ENCODE assay signal across 1 cellular context in the genomic region with DNA sequence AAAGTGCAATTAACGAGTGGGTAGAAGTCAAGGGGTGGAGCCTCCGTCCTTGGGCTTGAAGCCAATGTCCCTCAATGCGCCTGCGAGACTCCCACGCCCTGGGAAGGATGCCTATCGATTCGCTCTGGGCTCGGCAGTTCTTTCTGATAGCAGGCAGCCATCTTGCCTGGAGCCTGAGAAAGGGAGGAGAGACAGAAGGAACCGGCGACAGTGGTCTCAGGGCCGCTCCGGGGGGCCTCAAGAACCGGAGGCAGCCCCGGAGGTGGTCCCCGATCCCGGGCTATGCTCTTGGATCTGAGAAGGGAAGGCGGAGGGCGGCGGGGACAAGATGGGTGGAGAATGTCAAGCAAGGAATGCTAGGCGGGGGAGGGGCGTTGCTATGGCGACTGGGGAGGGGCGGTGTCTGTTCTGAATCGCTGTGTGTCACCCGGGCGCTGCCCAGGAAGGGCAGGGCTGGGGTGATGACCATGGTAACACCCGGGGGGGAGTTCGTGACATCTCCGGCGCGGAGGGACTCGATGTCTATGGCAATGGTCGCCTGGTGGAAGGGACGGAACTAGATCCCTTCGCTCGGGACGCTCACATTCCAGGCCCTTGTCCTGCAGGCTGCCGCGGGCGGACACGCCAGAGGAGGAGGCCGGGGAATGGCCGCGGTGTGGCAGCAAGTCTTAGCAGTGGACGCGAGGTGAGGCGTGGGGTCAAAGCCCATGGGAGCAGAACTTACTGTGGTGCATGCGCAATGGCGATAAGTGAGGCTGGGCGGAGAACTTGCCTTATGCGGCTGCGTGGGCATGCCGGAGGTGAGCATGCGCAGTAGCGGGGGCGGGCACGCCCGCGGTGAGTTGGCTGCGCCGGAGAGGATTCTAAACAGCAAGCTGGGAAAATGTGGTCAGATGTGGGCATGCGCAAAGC.
TF ChIP-seq lines count a peak whose summit lies in the region.

Gene WDR13, plus strand, starts transcription at position 140 of the 912 bp plus-strand sequence. Its CDS starts 505 bp downstream, at position 645.

TF ChIP-seq in HepG2, 621 proteins besides CTCF, POLR2A, EP300 and RAD21 (continued from another document and continues in another):
- TF ChIP-seq, protein P1, sequence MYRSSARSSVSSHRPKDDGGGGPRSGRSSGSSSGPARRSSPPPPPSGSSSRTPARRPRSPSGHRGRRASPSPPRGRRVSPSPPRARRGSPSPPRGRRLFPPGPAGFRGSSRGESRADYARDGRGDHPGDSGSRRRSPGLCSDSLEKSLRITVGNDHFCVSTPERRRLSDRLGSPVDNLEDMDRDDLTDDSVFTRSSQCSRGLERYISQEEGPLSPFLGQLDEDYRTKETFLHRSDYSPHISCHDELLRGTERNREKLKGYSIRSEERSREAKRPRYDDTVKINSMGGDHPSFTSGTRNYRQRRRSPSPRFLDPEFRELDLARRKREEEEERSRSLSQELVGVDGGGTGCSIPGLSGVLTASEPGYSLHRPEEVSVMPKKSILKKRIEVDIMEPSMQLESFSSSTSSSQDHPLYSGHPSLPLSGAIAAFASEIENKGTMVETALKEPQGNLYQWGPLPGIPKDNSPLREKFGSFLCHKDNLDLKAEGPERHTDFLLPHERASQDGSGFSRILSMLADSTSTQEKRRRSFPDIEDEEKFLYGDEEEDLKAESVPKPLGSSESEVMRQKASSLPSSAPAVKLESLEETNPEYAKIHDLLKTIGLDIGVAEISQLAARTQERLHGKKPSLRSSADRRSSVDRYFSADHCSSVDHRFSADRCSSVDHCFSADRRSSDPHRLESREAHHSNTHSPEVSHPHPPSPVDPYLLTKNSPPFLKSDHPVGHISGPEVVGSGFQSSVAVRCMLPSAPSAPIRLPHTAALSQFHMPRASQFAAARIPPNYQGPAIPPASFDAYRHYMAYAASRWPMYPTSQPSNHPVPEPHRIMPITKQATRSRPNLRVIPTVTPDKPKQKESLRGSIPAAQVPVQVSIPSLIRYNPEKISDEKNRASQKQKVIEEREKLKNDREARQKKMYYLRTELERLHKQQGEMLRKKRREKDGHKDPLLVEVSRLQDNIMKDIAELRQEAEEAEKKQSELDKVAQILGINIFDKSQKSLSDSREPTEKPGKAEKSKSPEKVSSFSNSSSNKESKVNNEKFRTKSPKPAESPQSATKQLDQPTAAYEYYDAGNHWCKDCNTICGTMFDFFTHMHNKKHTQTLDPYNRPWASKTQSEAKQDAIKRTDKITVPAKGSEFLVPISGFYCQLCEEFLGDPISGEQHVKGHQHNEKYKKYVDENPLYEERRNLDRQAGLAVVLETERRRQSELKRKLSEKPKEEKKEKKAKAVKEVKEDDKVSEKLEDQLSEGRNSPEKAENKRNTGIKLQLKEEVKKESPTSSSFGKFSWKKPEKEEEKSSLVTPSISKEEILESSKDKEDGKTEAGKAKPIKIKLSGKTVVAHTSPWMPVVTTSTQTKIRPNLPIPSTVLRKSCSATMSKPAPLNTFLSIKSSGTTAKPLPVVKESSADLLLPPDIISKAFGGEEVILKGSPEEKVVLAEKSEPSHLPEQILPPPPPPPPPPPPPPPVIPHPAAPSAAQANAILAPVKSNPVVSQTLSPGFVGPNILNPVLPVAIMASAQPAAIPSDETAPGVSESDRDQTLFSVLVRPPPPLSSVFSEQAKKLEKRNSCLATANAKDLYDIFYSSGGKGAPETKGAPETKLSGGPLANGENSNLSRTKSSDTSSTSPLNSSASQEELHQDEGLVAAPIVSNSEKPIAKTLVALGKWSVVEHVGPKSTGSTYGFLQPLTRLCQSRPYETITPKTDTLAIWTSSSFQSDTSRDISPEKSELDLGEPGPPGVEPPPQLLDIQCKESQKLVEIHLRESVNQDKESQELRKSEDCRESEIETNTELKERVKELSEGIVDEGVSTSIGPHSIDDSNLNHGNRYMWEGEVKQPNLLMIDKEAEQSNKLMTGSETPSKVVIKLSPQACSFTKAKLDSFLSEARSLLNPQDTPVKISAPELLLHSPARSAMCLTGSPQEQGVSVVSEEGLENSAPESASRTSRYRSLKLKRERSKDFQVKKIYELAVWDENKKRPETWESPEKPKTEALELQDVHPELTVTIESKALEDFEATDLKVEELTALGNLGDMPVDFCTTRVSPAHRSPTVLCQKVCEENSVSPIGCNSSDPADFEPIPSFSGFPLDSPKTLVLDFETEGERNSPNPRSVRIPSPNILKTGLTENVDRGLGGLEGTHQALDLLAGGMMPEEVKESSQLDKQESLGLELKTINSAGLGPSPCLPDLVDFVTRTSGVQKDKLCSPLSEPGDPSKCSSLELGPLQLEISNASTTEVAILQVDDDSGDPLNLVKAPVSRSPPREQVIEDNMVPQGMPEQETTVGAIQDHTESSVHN (CRISPR knock-in tag; IDR thresholded peaks at IDR 0.05): no peak
- TF ChIP-seq ZNF660 (CRISPR knock-in tag; IDR thresholded peaks at IDR 0.05; ENCODE audit: borderline replicate concordance, low read depth) (no peak), HNF4A (CRISPR knock-in tag; IDR thresholded peaks at IDR 0.05) (peak; percentile 62), SNAPC4 (CRISPR knock-in tag; IDR thresholded peaks at IDR 0.05) (no peak), ZNF263 (CRISPR knock-in tag; IDR thresholded peaks at IDR 0.05) (no peak), ZNF629 (CRISPR knock-in tag; conservative IDR thresholded peaks at IDR 0.05) (no peak), TP53 (CRISPR knock-in tag; conservative IDR thresholded peaks at IDR 0.05) (no peak), NR2C2 (CRISPR knock-in tag; IDR thresholded peaks at IDR 0.05; ENCODE audit: borderline replicate concordance) (peak; percentile 74), ZNF282 (IDR thresholded peaks at IDR 0.05; ENCODE audit: partially characterized antibody) (no peak), KLF9 (CRISPR knock-in tag; IDR thresholded peaks at IDR 0.05; ENCODE audit: low read depth) (no peak), SOX13 (IDR thresholded peaks at IDR 0.05) (no peak), SOX13 (CRISPR knock-in tag; conservative IDR thresholded peaks at IDR 0.05 in 1 of 2, IDR thresholded peaks at IDR 0.05 in 1 of 2) (no peak), BRD4 (CRISPR knock-in tag; IDR thresholded peaks at IDR 0.05) (no peak), RARG (CRISPR knock-in tag; IDR thresholded peaks at IDR 0.05; ENCODE audit: low read depth) (no peak), AGO1 (IDR thresholded peaks at IDR 0.05; ENCODE audit: low read depth, low read length, poor library complexity, severe bottlenecking) (peak; percentile 44), ZNF343 (CRISPR knock-in tag; IDR thresholded peaks at IDR 0.05) (no peak), CBX1 (IDR thresholded peaks at IDR 0.05; ENCODE audit: low read depth) (no peak), SMAD1 (CRISPR knock-in tag; IDR thresholded peaks at IDR 0.05; ENCODE audit: borderline replicate concordance, low read depth) (no peak), ATF7-NPFF (CRISPR knock-in tag; IDR thresholded peaks at IDR 0.05; ENCODE audit: low read depth) (no peak), RXRB (CRISPR knock-in tag; IDR thresholded peaks at IDR 0.05; ENCODE audit: borderline replicate concordance) (peak; percentile 8; the same call in 1 of the 2 replicates), NR3C1 (CRISPR knock-in tag; IDR thresholded peaks at IDR 0.05) (no peak), ZNF33A (CRISPR knock-in tag; IDR thresholded peaks at IDR 0.05; ENCODE audit: borderline replicate concordance) (no peak), ZNF788 (CRISPR knock-in tag; IDR thresholded peaks at IDR 0.05; ENCODE audit: borderline replicate concordance) (no peak), NFKB2 (CRISPR knock-in tag; IDR thresholded peaks at IDR 0.05; ENCODE audit: borderline replicate concordance) (peak; percentile 50; the same call in 1 of the 2 replicates), ZNF451 (CRISPR knock-in tag; IDR thresholded peaks at IDR 0.05) (no peak), ZFP90 (CRISPR knock-in tag; IDR thresholded peaks at IDR 0.05; ENCODE audit: borderline replicate concordance) (no peak), TBP (CRISPR knock-in tag; IDR thresholded peaks at IDR 0.05) (no peak), CREB1 (IDR thresholded peaks at IDR 0.05) (no peak), CREB1 (CRISPR knock-in tag; IDR thresholded peaks at IDR 0.05) (0 out of 2 replicates have a peak, but pooled peaks have one; percentile 3), CC2D1A (CRISPR knock-in tag; IDR thresholded peaks at IDR 0.05) (no peak), ZNF337 (CRISPR knock-in tag; IDR thresholded peaks at IDR 0.05; ENCODE audit: borderline replicate concordance, low read depth) (no peak), ZNF510 (CRISPR knock-in tag; IDR thresholded peaks at IDR 0.05; ENCODE audit: low read depth) (no peak), ZNF850 (CRISPR knock-in tag; conservative IDR thresholded peaks at IDR 0.05) (no peak), ZNF546 (CRISPR knock-in tag; conservative IDR thresholded peaks at IDR 0.05) (0 out of 2 replicates have a peak, but pooled peaks have one; percentile 29), HES4 (CRISPR knock-in tag; IDR thresholded peaks at IDR 0.05; ENCODE audit: borderline replicate concordance) (no peak), HIC2 (CRISPR knock-in tag; IDR thresholded peaks at IDR 0.05; ENCODE audit: low read depth) (no peak), TGIF2 (CRISPR knock-in tag; IDR thresholded peaks at IDR 0.05) (no peak), ZNF121 (CRISPR knock-in tag; IDR thresholded peaks at IDR 0.05) (no peak), ZMYM4 (CRISPR knock-in tag; IDR thresholded peaks at IDR 0.05) (no peak), KLF16 (CRISPR knock-in tag; IDR thresholded peaks at IDR 0.05) (no peak), ZBTB42 (CRISPR knock-in tag; IDR thresholded peaks at IDR 0.05) (no peak), KAT8 (CRISPR knock-in tag; IDR thresholded peaks at IDR 0.05) (peak; percentile 35; the same call in 1 of the 2 replicates), CCDC6 (CRISPR knock-in tag; IDR thresholded peaks at IDR 0.05) (no peak), ZNF180 (CRISPR knock-in tag; IDR thresholded peaks at IDR 0.05; ENCODE audit: borderline replicate concordance, low read depth) (no peak), ZNF777 (CRISPR knock-in tag; IDR thresholded peaks at IDR 0.05) (no peak), ZNF552 (CRISPR knock-in tag; IDR thresholded peaks at IDR 0.05; ENCODE audit: borderline replicate concordance) (no peak), ZMAT3 (CRISPR knock-in tag; conservative IDR thresholded peaks at IDR 0.05) (no peak), ZNF576 (CRISPR knock-in tag; IDR thresholded peaks at IDR 0.05) (no peak)
- TF ChIP-seq, protein P2, sequence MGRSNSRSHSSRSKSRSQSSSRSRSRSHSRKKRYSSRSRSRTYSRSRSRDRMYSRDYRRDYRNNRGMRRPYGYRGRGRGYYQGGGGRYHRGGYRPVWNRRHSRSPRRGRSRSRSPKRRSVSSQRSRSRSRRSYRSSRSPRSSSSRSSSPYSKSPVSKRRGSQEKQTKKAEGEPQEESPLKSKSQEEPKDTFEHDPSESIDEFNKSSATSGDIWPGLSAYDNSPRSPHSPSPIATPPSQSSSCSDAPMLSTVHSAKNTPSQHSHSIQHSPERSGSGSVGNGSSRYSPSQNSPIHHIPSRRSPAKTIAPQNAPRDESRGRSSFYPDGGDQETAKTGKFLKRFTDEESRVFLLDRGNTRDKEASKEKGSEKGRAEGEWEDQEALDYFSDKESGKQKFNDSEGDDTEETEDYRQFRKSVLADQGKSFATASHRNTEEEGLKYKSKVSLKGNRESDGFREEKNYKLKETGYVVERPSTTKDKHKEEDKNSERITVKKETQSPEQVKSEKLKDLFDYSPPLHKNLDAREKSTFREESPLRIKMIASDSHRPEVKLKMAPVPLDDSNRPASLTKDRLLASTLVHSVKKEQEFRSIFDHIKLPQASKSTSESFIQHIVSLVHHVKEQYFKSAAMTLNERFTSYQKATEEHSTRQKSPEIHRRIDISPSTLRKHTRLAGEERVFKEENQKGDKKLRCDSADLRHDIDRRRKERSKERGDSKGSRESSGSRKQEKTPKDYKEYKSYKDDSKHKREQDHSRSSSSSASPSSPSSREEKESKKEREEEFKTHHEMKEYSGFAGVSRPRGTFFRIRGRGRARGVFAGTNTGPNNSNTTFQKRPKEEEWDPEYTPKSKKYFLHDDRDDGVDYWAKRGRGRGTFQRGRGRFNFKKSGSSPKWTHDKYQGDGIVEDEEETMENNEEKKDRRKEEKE (IDR thresholded peaks at IDR 0.05): no peak
